Comparison of ENCODE assay signal across 1 cellular context in the genomic region with DNA sequence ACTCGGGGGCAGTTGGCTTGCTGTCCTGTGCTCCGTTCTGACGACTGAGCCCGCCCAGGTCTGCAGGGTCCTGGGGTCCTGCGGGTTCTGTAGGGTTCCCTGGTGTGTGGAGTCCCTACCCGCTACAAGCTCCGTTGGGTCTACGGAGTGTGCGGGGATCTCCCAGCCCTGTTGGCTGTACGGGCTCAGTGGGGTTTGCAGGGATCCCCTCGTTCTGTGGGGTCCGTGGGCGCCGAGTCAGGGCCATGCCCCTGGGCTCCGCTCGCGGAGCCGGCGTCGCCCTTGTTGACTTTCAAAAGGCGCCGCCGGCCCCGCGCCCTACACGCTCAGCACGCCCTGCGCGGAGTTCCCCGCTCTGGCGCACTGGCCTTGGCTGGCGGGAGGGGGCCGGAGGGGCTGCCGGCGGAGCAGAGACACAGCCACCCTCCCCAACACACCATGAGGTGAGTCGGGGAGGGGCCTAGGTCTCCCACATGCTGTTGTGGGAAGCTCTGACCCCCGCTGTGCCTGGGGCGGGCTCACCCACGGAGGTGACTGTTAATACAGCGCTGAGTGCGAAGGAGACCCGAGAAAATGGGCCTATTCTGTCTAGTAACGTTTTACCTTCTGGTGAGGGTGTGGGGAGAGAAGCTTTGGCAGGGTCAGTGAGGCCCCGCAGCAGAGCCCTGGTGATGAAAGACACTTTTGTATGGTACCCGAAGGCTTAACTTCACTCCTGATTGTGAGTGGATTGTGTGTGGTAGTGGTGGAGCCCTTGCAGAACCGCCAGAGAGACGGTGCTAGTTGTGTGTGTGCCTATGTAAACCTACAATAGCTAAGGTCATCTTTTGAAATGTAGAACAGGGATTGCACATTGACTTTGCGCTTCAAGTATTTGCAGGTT.
A peak's percentile ranks its signal among the peaks of the same experiment; 100 is the strongest.
TF ChIP-seq lines count a peak whose summit lies in the region.

No MANE protein-coding gene starts in this region.

TF ChIP-seq in HepG2, 621 proteins besides CTCF, POLR2A, EP300 and RAD21 (continued from another document and continues in another):
- TF ChIP-seq, protein P1, sequence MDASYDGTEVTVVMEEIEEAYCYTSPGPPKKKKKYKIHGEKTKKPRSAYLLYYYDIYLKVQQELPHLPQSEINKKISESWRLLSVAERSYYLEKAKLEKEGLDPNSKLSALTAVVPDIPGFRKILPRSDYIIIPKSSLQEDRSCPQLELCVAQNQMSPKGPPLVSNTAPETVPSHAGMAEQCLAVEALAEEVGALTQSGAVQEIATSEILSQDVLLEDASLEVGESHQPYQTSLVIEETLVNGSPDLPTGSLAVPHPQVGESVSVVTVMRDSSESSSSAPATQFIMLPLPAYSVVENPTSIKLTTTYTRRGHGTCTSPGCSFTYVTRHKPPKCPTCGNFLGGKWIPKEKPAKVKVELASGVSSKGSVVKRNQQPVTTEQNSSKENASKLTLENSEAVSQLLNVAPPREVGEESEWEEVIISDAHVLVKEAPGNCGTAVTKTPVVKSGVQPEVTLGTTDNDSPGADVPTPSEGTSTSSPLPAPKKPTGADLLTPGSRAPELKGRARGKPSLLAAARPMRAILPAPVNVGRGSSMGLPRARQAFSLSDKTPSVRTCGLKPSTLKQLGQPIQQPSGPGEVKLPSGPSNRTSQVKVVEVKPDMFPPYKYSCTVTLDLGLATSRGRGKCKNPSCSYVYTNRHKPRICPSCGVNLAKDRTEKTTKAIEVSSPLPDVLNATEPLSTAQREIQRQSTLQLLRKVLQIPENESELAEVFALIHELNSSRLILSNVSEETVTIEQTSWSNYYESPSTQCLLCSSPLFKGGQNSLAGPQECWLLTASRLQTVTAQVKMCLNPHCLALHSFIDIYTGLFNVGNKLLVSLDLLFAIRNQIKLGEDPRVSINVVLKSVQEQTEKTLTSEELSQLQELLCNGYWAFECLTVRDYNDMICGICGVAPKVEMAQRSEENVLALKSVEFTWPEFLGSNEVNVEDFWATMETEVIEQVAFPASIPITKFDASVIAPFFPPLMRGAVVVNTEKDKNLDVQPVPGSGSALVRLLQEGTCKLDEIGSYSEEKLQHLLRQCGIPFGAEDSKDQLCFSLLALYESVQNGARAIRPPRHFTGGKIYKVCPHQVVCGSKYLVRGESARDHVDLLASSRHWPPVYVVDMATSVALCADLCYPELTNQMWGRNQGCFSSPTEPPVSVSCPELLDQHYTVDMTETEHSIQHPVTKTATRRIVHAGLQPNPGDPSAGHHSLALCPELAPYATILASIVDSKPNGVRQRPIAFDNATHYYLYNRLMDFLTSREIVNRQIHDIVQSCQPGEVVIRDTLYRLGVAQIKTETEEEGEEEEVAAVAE (CRISPR knock-in tag; IDR thresholded peaks at IDR 0.05; ENCODE audit: borderline replicate concordance), result no peak
- TF ChIP-seq ZNF609 (CRISPR knock-in tag; IDR thresholded peaks at IDR 0.05; ENCODE audit: borderline replicate concordance) (peak; percentile 72; the same call in 1 of the 2 replicates), PITX1 (CRISPR knock-in tag; IDR thresholded peaks at IDR 0.05) (peak; percentile 28; the same call in 1 of the 2 replicates), ZNF614 (CRISPR knock-in tag; IDR thresholded peaks at IDR 0.05; ENCODE audit: borderline replicate concordance) (peak; percentile 70; the same call in 1 of the 2 replicates), ZNF382 (CRISPR knock-in tag; IDR thresholded peaks at IDR 0.05; ENCODE audit: borderline replicate concordance) (no peak), RFXAP (CRISPR knock-in tag; IDR thresholded peaks at IDR 0.05; ENCODE audit: borderline replicate concordance) (0 out of 2 replicates have a peak, but pooled peaks have one; percentile 25), ZSCAN20 (CRISPR knock-in tag; IDR thresholded peaks at IDR 0.05; ENCODE audit: borderline replicate concordance) (0 out of 2 replicates have a peak, but pooled peaks have one; percentile 66), ZBTB42 (CRISPR knock-in tag; IDR thresholded peaks at IDR 0.05) (no peak), ZNF7 (CRISPR knock-in tag; IDR thresholded peaks at IDR 0.05) (0 out of 2 replicates have a peak, but pooled peaks have one; percentile 13), TGIF2 (CRISPR knock-in tag; IDR thresholded peaks at IDR 0.05) (no peak; the same call in 1 of the 2 replicates), ZNF709 (CRISPR knock-in tag; IDR thresholded peaks at IDR 0.05) (peak; percentile 81), CBX1 (IDR thresholded peaks at IDR 0.05; ENCODE audit: low read depth) (peak; percentile 21), ZNF501 (CRISPR knock-in tag; IDR thresholded peaks at IDR 0.05) (peak; percentile 87), MAX (IDR thresholded peaks at IDR 0.05) (peak; percentile 95), NCOA5 (CRISPR knock-in tag; IDR thresholded peaks at IDR 0.05) (no peak), NCOA1 (CRISPR knock-in tag; IDR thresholded peaks at IDR 0.05) (no peak), DPF2 (CRISPR knock-in tag; IDR thresholded peaks at IDR 0.05; ENCODE audit: borderline replicate concordance, low read depth) (no peak), ZFAT (CRISPR knock-in tag; conservative IDR thresholded peaks at IDR 0.05) (no peak), ZNF335 (CRISPR knock-in tag; IDR thresholded peaks at IDR 0.05) (peak; percentile 56; the same call in 1 of the 2 replicates), KLF11 (CRISPR knock-in tag; IDR thresholded peaks at IDR 0.05) (peak; percentile 67; the same call in 1 of the 2 replicates), ZBTB8A (CRISPR knock-in tag; IDR thresholded peaks at IDR 0.05; ENCODE audit: borderline replicate concordance, low read depth) (no peak), HDAC6 (IDR thresholded peaks at IDR 0.05; ENCODE audit: low read depth, low read length) (no peak), KDM1A (CRISPR knock-in tag; IDR thresholded peaks at IDR 0.05) (0 out of 2 replicates have a peak, but pooled peaks have one; percentile 57), ZBTB1 (CRISPR knock-in tag; IDR thresholded peaks at IDR 0.05; ENCODE audit: borderline replicate concordance) (no peak), SNAI1 (CRISPR knock-in tag; IDR thresholded peaks at IDR 0.05; ENCODE audit: borderline replicate concordance) (peak; percentile 41; the same call in 1 of the 2 replicates), SAP130 (CRISPR knock-in tag; IDR thresholded peaks at IDR 0.05; ENCODE audit: low read depth) (peak; percentile 93), HOMEZ (CRISPR knock-in tag; IDR thresholded peaks at IDR 0.05; ENCODE audit: low read depth) (peak; percentile 77), ZNF720 (CRISPR knock-in tag; IDR thresholded peaks at IDR 0.05) (no peak)
- TF ChIP-seq, protein P2, sequence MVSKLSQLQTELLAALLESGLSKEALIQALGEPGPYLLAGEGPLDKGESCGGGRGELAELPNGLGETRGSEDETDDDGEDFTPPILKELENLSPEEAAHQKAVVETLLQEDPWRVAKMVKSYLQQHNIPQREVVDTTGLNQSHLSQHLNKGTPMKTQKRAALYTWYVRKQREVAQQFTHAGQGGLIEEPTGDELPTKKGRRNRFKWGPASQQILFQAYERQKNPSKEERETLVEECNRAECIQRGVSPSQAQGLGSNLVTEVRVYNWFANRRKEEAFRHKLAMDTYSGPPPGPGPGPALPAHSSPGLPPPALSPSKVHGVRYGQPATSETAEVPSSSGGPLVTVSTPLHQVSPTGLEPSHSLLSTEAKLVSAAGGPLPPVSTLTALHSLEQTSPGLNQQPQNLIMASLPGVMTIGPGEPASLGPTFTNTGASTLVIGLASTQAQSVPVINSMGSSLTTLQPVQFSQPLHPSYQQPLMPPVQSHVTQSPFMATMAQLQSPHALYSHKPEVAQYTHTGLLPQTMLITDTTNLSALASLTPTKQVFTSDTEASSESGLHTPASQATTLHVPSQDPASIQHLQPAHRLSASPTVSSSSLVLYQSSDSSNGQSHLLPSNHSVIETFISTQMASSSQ (IDR thresholded peaks at IDR 0.05; ENCODE audit: low read depth), result no peak; the same call in 1 of the 2 replicates
- TF ChIP-seq, protein P2 (CRISPR knock-in tag; IDR thresholded peaks at IDR 0.05; ENCODE audit: borderline replicate concordance), result peak; percentile 82; the same call in 1 of the 2 replicates
- TF ChIP-seq, protein P3, sequence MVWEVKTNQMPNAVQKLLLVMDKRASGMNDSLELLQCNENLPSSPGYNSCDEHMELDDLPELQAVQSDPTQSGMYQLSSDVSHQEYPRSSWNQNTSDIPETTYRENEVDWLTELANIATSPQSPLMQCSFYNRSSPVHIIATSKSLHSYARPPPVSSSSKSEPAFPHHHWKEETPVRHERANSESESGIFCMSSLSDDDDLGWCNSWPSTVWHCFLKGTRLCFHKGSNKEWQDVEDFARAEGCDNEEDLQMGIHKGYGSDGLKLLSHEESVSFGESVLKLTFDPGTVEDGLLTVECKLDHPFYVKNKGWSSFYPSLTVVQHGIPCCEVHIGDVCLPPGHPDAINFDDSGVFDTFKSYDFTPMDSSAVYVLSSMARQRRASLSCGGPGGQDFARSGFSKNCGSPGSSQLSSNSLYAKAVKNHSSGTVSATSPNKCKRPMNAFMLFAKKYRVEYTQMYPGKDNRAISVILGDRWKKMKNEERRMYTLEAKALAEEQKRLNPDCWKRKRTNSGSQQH (CRISPR knock-in tag; IDR thresholded peaks at IDR 0.05; ENCODE audit: low read depth), result 0 out of 2 replicates have a peak, but pooled peaks have one; percentile 24
- TF ChIP-seq, protein P4, sequence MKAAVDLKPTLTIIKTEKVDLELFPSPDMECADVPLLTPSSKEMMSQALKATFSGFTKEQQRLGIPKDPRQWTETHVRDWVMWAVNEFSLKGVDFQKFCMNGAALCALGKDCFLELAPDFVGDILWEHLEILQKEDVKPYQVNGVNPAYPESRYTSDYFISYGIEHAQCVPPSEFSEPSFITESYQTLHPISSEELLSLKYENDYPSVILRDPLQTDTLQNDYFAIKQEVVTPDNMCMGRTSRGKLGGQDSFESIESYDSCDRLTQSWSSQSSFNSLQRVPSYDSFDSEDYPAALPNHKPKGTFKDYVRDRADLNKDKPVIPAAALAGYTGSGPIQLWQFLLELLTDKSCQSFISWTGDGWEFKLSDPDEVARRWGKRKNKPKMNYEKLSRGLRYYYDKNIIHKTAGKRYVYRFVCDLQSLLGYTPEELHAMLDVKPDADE (CRISPR knock-in tag; IDR thresholded peaks at IDR 0.05), result no peak
- TF ChIP-seq, protein P5, sequence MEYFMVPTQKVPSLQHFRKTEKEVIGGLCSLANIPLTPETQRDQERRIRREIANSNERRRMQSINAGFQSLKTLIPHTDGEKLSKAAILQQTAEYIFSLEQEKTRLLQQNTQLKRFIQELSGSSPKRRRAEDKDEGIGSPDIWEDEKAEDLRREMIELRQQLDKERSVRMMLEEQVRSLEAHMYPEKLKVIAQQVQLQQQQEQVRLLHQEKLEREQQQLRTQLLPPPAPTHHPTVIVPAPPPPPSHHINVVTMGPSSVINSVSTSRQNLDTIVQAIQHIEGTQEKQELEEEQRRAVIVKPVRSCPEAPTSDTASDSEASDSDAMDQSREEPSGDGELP (IDR thresholded peaks at IDR 0.05; ENCODE audit: borderline replicate concordance, low read depth), result peak; percentile 54; the same call in 1 of the 2 replicates
